Comparison of ENCODE assay signal across 1 cellular context in genomic region chr17:43438626-43439529, GRCh38.
TF ChIP-seq lines count a peak whose summit lies in the region.

No MANE protein-coding gene starts in this region.

TF ChIP-seq in WTC11, 78 proteins besides CTCF, POLR2A, EP300 and RAD21 (continued from another document):
- TF ChIP-seq ZNF532 (CRISPR knock-in tag; IDR thresholded peaks at IDR 0.05; ENCODE audit: borderline replicate concordance) (no peak), ZNF317 (CRISPR knock-in tag; IDR thresholded peaks at IDR 0.05; ENCODE audit: borderline replicate concordance, low read depth) (no peak), NR3C1 (CRISPR knock-in tag; conservative IDR thresholded peaks at IDR 0.05; ENCODE audit: low read depth) (no peak), FOXK1 (CRISPR knock-in tag; IDR thresholded peaks at IDR 0.05) (no peak), CDX4 (CRISPR knock-in tag; IDR thresholded peaks at IDR 0.05; ENCODE audit: borderline replicate concordance) (no peak), ATF6 (CRISPR knock-in tag; IDR thresholded peaks at IDR 0.05) (no peak), ZNF219 (CRISPR knock-in tag; IDR thresholded peaks at IDR 0.05; ENCODE audit: borderline replicate concordance) (no peak), USF2 (CRISPR knock-in tag; IDR thresholded peaks at IDR 0.05) (no peak), ESRRA (CRISPR knock-in tag; IDR thresholded peaks at IDR 0.05; ENCODE audit: borderline replicate concordance) (no peak), ZNF281 (CRISPR knock-in tag; IDR thresholded peaks at IDR 0.05) (no peak), CBFB (CRISPR knock-in tag; IDR thresholded peaks at IDR 0.05; ENCODE audit: low read depth) (no peak), ZNF425 (CRISPR knock-in tag; conservative IDR thresholded peaks at IDR 0.05) (no peak), NFE2L1 (CRISPR knock-in tag; IDR thresholded peaks at IDR 0.05) (no peak), NR2C2 (CRISPR knock-in tag; IDR thresholded peaks at IDR 0.05) (no peak), ZNF416 (CRISPR knock-in tag; IDR thresholded peaks at IDR 0.05) (no peak)
TF ChIP-seq in WTC11: peak in this region for 0.
